ENCODE assay signal across 1 cellular context in genomic region chr4:1471443-1472147, GRCh38.
TF ChIP-seq lines count a peak whose summit lies in the region.

No MANE protein-coding gene starts in this region.

TF ChIP-seq in SK-N-SH, 30 proteins besides CTCF, POLR2A, EP300 and RAD21 (continued from another document):
- TF ChIP-seq ELF1 (IDR thresholded peaks at IDR 0.05) (no peak), MAX (IDR thresholded peaks at IDR 0.05; ENCODE audit: low read depth) (no peak), POLR2AphosphoS5 (IDR thresholded peaks at IDR 0.05; ENCODE audit: low read depth, low read length) (no peak), SIN3A (IDR thresholded peaks at IDR 0.05; ENCODE audit: borderline replicate concordance, low read depth, low read length) (no peak)
